In the genomic region with DNA sequence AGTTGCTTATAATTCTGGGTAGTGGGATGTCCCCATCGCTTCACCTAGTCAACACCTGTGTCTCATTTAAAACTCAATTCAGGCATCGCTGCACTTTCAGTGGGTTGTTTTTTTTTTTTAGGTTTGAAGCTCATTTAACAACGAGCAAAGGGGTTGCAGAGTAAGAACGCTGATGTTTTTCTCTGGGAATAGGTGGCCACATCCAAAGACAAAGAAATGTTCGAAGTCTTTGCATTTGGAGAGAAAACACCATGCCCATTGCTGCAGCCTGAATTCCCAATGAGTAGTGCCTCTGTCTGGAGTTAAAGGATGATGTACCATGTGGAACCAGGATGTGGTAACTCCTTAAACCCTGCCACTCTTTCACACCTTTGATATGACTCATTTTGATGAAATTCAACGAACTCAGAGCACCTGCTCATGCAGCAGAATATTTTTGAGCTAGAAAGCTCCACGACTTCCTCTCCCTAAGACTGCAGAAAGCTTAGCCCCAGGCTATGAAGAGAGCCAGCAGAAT, we compare ENCODE assay signal across 9 cellular contexts. TPM values are rescaled to one million over a fixed set of nuclear protein-coding genes. Genes with fewer than 3 reads are reported as not detected.
A peak's percentile ranks its signal among the peaks of the same experiment; 100 is the strongest.
DNase-seq lines count a peak whose midpoint lies in the region; ATAC-seq and TF ChIP-seq lines count a peak whose summit lies in the region.
"Had no signal": no experiment of that assay in that cellular context is flagged by ENCODE, and none has a peak within 500 bp of the region (broad histone marks: within the 10 kb centered on the region; RNA-seq: fewer than 3 reads in every experiment).

No MANE protein-coding gene starts in this region.

- no peaks in the 10 kb centered on the region for H3K36me3 Mint-ChIP-seq in activated naive CD4-positive, alpha-beta T cell treated with anti-CD3 and anti-CD28 coated beads for 36 hours (ENCODE audit: low read depth)
- peaks cover 4% of the 10 kb centered on the region for H3K36me3 Mint-ChIP-seq in T-helper 1 cell treated with Interleukin-12 subunit alpha and Interleukin-12 subunit beta and Interleukin-4 antibody, amounts not matched to agents 30 μg/mL and 1 μg/mL, for 36 hours (ENCODE audit: low read depth)

- no peaks in the 10 kb centered on the region for H3K27me3 ChIP-seq in upper lobe of right lung
- H3K27me3 ChIP-seq in transverse colon: no peaks in the 10 kb centered on the region
- H3K27me3 ChIP-seq: BLaER1 had no signal

- H3K27ac Mint-ChIP-seq in activated naive CD4-positive, alpha-beta T cell treated with anti-CD3 and anti-CD28 coated beads for 36 hours: no peak overlapping the region
- H3K27ac Mint-ChIP-seq in T-helper 1 cell treated with Interleukin-12 subunit alpha and Interleukin-12 subunit beta and Interleukin-4 antibody, amounts not matched to agents 30 μg/mL and 1 μg/mL, for 36 hours: peak overlapping the region; percentile 60

- in situ Hi-C loops in transverse colon (cut with MboI; ENCODE audit: low pct_ligation_motif_present in 1 of 4, low pct_unique_long_range_greater_than_20kb in 1 of 4, low sequenced_read_pairs in 3 of 4): loop anchor here (5.0 to 25.0 kb wide), 4 partner anchors 182 to 375 kb away; a partner anchor contains a TSS

- peaks cover 3% of the 10 kb centered on the region for H3K27me3 Mint-ChIP-seq in activated naive CD4-positive, alpha-beta T cell treated with anti-CD3 and anti-CD28 coated beads for 36 hours (ENCODE audit: low read depth)
- no peaks in the 10 kb centered on the region for H3K27me3 Mint-ChIP-seq in T-helper 1 cell treated with Interleukin-12 subunit alpha and Interleukin-12 subunit beta and Interleukin-4 antibody, amounts not matched to agents 30 μg/mL and 1 μg/mL, for 36 hours (ENCODE audit: low read depth)

- H3K4me1 Mint-ChIP-seq in activated naive CD4-positive, alpha-beta T cell treated with anti-CD3 and anti-CD28 coated beads for 36 hours (ENCODE audit: low read depth): peaks cover 22% of the 10 kb centered on the region
- H3K4me1 Mint-ChIP-seq in T-helper 1 cell treated with Interleukin-12 subunit alpha and Interleukin-12 subunit beta and Interleukin-4 antibody, amounts not matched to agents 30 μg/mL and 1 μg/mL, for 36 hours (ENCODE audit: low read depth): peaks cover 32% of the 10 kb centered on the region

- H3K36me3 ChIP-seq in upper lobe of right lung (no peaks in the 10 kb centered on the region), transverse colon (no peaks in the 10 kb centered on the region)
- H3K36me3 ChIP-seq: BLaER1 had no signal

- intact Hi-C loops in activated naive CD4-positive, alpha-beta T cell treated with anti-CD3 and anti-CD28 coated beads for 36 hours (cut with micrococcal nuclease): loop anchor here (1.0 to 5.0 kb wide), 3 partner anchors 60 to 180 kb away; a partner anchor contains a TSS
- intact Hi-C loops in upper lobe of right lung (cut with DNase I): loop anchor here (10.0 kb wide), 1 partner anchor 352 kb away; no protein-coding TSS in a partner anchor
- intact Hi-C loops in transverse colon (cut with DNase I; ENCODE audit: low total_unique reads): no loop called here

- no peaks in the 10 kb centered on the region for H3K9me3 ChIP-seq in upper lobe of right lung
- no peaks in the 10 kb centered on the region for H3K9me3 ChIP-seq in transverse colon
- H3K9me3 ChIP-seq: BLaER1 had no signal

- ATAC-seq in HG02973 (IDR thresholded peaks at IDR 0.05; ENCODE audit: unreplicated experiment) (peak; percentile 64), upper lobe of right lung (peak; percentile 15)

- H3K4me3 ChIP-seq in upper lobe of right lung (no peak overlapping the region), transverse colon (no peak overlapping the region)
- H3K4me3 ChIP-seq: BLaER1 had no signal

- TF ChIP-seq POLR2A in transverse colon (IDR thresholded peaks at IDR 0.05): no peak

- peaks cover 3% of the 10 kb centered on the region for H3K9me3 Mint-ChIP-seq in activated naive CD4-positive, alpha-beta T cell treated with anti-CD3 and anti-CD28 coated beads for 36 hours
- H3K9me3 Mint-ChIP-seq in T-helper 1 cell treated with Interleukin-12 subunit alpha and Interleukin-12 subunit beta and Interleukin-4 antibody, amounts not matched to agents 30 μg/mL and 1 μg/mL, for 36 hours: peaks cover 8% of the 10 kb centered on the region

- DNase-seq in activated naive CD4-positive, alpha-beta T cell treated with anti-CD3 and anti-CD28 coated beads for 36 hours: peak; percentile 35
- DNase-seq in activated naive CD4-positive, alpha-beta T cell treated with Interleukin-2 at 50 U/mL for 16 hours: no peak
- DNase-seq in upper lobe of right lung: no peak
- DNase-seq in transverse colon: no peak
- no peak for DNase-seq in NCI-H1092 treated with DMSO at 0.1 percent for 48 hours (lab: John Stamatoyannopoulos, UW)
- no peak for DNase-seq in NCI-H2081 treated with DMSO at 0.1 percent for 48 hours (lab: John Stamatoyannopoulos, UW)

- WGBS in transverse colon (ENCODE audit: low coverage in 1 of 2), 2 donors: 72 to 74% methylated on average over 4 to 7 of the region's 7 CpGs

- TF ChIP-seq EP300 in transverse colon (IDR thresholded peaks at IDR 0.05; ENCODE audit: low read depth): no peak

- H3K4me1 ChIP-seq in upper lobe of right lung (no peaks in the 10 kb centered on the region), transverse colon (no peaks in the 10 kb centered on the region)

- H3K27ac ChIP-seq in upper lobe of right lung (no peak overlapping the region), transverse colon (no peak overlapping the region)
- H3K27ac ChIP-seq: BLaER1 had no signal

- no peak overlapping the region for H3K4me3 Mint-ChIP-seq in activated naive CD4-positive, alpha-beta T cell treated with anti-CD3 and anti-CD28 coated beads for 36 hours
- H3K4me3 Mint-ChIP-seq in T-helper 1 cell treated with Interleukin-12 subunit alpha and Interleukin-12 subunit beta and Interleukin-4 antibody, amounts not matched to agents 30 μg/mL and 1 μg/mL, for 36 hours: no peak overlapping the region

- TF ChIP-seq CTCF in upper lobe of right lung (IDR thresholded peaks at IDR 0.05) (no peak), transverse colon (IDR thresholded peaks at IDR 0.05) (no peak)

- CTCF ChIA-PET in activated naive CD4-positive, alpha-beta T cell treated with anti-CD3 and anti-CD28 coated beads for 36 hours (lab: Charles Lee): interaction anchor here (0.5 to 7.3 kb wide), 18 partner anchors 9 to 419 kb away, joined by 3 to 131 read pairs (median 6); a partner anchor contains a TSS

RNA-seq across cellular contexts. Expression of a gene that starts 35.1 kb away (rescaled TPM):
- 100 to 1,000 TPM; 178 to 179 TPM for total RNA-seq in activated naive CD4-positive, alpha-beta T cell treated with anti-CD3 and anti-CD28 coated beads for 36 hours
- 4.9 TPM for total RNA-seq in upper lobe of right lung
- 1 to 10 TPM in 2 of 4 donors, not detected in 2; 2.7 TPM for total RNA-seq in transverse colon

RNA-seq across cellular contexts. Expression of a gene that starts 59.4 kb away (rescaled TPM):
- total RNA-seq in activated naive CD4-positive, alpha-beta T cell treated with anti-CD3 and anti-CD28 coated beads for 36 hours: 1 to 10 TPM; 2.8 to 3.2 TPM
- total RNA-seq in upper lobe of right lung: 58.0 TPM
- total RNA-seq in transverse colon: 100 to 1,000 TPM in 1 of 4 donors, 10 to 100 TPM in 3; 49.2 to 108 (median 57.8) TPM

Comparison
In these comparisons a context has a peak if more than half of its experiments do, and no peak if none do; other contexts are left out.
1. RNA of a gene that starts 35.1 kb away (total RNA-seq): 178 to 179 TPM in activated naive CD4-positive, alpha-beta T cell treated with anti-CD3 and anti-CD28 coated beads for 36 hours; 4.9 TPM in upper lobe of right lung (single experiment) and 2.7 TPM in transverse colon; every median in the first group is over 10 times any median in the second.
2. RNA of a gene that starts 59.4 kb away (total RNA-seq): 49.2 to 108 TPM in transverse colon and 58.0 TPM in upper lobe of right lung (single experiment); 2.8 to 3.2 TPM in activated naive CD4-positive, alpha-beta T cell treated with anti-CD3 and anti-CD28 coated beads for 36 hours; every median in the first group is over 10 times any median in the second.